In genomic region chr5:98349251-98349989, GRCh38 we compare ENCODE assay signal across 9 cellular contexts.
DNase-seq lines count a peak whose midpoint lies in the region; ATAC-seq, FAIRE-seq and TF ChIP-seq lines count a peak whose summit lies in the region.
"Had no signal": no experiment of that assay in that cellular context is flagged by ENCODE, and none has a peak within 500 bp of the region (broad histone marks: within the 10 kb centered on the region; RNA-seq: fewer than 3 reads in every experiment).

No MANE protein-coding gene starts in this region.

- POLR2A ChIA-PET in naive thymus-derived CD4-positive, alpha-beta T cell (lab: Charles Lee) = no interaction called here

- no peak overlapping the region for H2AFZ ChIP-seq in Karpas-422 (ENCODE audit: low read length)

- no peaks in the 10 kb centered on the region for H3K27me3 ChIP-seq in Karpas-422 (ENCODE audit: low read length)
- no peaks in the 10 kb centered on the region for H3K27me3 ChIP-seq in naive thymus-derived CD4-positive, alpha-beta T cell (ENCODE audit: control insufficient read depth in 2 of 2, insufficient read depth in 2 of 2, low read length in 2 of 2)
- H3K27me3 ChIP-seq: MG63 had no signal

- no peak for ATAC-seq in naive thymus-derived CD4-positive, alpha-beta T cell

- H3K4me2 ChIP-seq in Karpas-422 (ENCODE audit: low read depth, low read length, poor library complexity, severe bottlenecking) = no peak overlapping the region

- no peak overlapping the region for H3K27ac ChIP-seq in Karpas-422 (ENCODE audit: low read length)
- H3K27ac ChIP-seq in naive thymus-derived CD4-positive, alpha-beta T cell (ENCODE audit: low read depth, low read length) = no peak overlapping the region
- H3K27ac ChIP-seq in kidney (ENCODE audit: low read depth in 2 of 2, low read length in 2 of 2) = no peak overlapping the region

- H3K9me3 Mint-ChIP-seq in nephron progenitor cell = peaks cover 49% of the 10 kb centered on the region
- H3K9me3 Mint-ChIP-seq in naive thymus-derived CD4-positive, alpha-beta T cell = peaks cover 0 to 22% (median 11%) of the 10 kb centered on the region in 11 donors

- peaks cover 4% of the 10 kb centered on the region for H3K27me3 Mint-ChIP-seq in nephron progenitor cell (ENCODE audit: low read depth, poor library complexity)
- H3K27me3 Mint-ChIP-seq in naive thymus-derived CD4-positive, alpha-beta T cell = peaks cover 0 to 3% (median 0%) of the 10 kb centered on the region in 5 donors

- H3K36me3 ChIP-seq in Karpas-422 (ENCODE audit: insufficient read depth, low read length) = no peaks in the 10 kb centered on the region
- no peaks in the 10 kb centered on the region for H3K36me3 ChIP-seq in naive thymus-derived CD4-positive, alpha-beta T cell (ENCODE audit: control insufficient read depth in 2 of 3, insufficient read depth in 3 of 3, low read length in 3 of 3)
- no peaks in the 10 kb centered on the region for H3K36me3 ChIP-seq in kidney (ENCODE audit: control insufficient read depth in 1 of 2, insufficient read depth in 2 of 2, low read length in 2 of 2)
- H3K36me3 ChIP-seq: MG63 had no signal

- H3K4me1 ChIP-seq in Karpas-422 (ENCODE audit: low read length) = no peaks in the 10 kb centered on the region
- no peaks in the 10 kb centered on the region for H3K4me1 ChIP-seq in naive thymus-derived CD4-positive, alpha-beta T cell (ENCODE audit: control insufficient read depth in 2 of 2, insufficient read depth in 2 of 2, low read length in 2 of 2)
- H3K4me1 ChIP-seq in kidney (ENCODE audit: control insufficient read depth in 1 of 2, insufficient read depth in 1 of 2, low read depth in 1 of 2, low read length in 2 of 2) = no peaks in the 10 kb centered on the region

- CTCF ChIA-PET in naive thymus-derived CD4-positive, alpha-beta T cell (lab: Charles Lee) = no interaction called here

- H3K4me3 ChIP-seq in Karpas-422 (ENCODE audit: low read length) (no peak overlapping the region), kidney (ENCODE audit: low read length in 2 of 2) (no peak overlapping the region)
- no peak overlapping the region for H3K4me3 ChIP-seq in naive thymus-derived CD4-positive, alpha-beta T cell (ENCODE audit: low read length)
- H3K4me3 ChIP-seq: MG63 had no signal

- H3K79me2 ChIP-seq in Karpas-422 (ENCODE audit: low read length) = no peaks in the 10 kb centered on the region

- H3K9me3 ChIP-seq in Karpas-422 (ENCODE audit: low read length) = peaks cover 7% of the 10 kb centered on the region; the same call in 1 of the 2 replicates
- peaks cover 0 to 7% (median 0%) of the 10 kb centered on the region in 3 experiments for H3K9me3 ChIP-seq in naive thymus-derived CD4-positive, alpha-beta T cell (ENCODE audit: control insufficient read depth in 2 of 3, low read length in 3 of 3)
- peaks cover 0 to 3% of the 10 kb centered on the region in 2 donors for H3K9me3 ChIP-seq in kidney (ENCODE audit: control insufficient read depth in 1 of 2, low read length in 2 of 2)

- intact Hi-C loops in naive thymus-derived CD4-positive, alpha-beta T cell (cut with micrococcal nuclease) = loop anchor here in 1 of 2 donors (2.0 kb wide), 1 partner anchor 1119 kb away; no protein-coding TSS in a partner anchor
- intact Hi-C loops in kidney (cut with DNase I) = no loop called here

- DNase-seq in ELR (ENCODE audit: low read depth) (peak; percentile 97), Karpas-422 (peak; percentile 76), amniotic stem cell (lab: John Stamatoyannopoulos, UW) (peak; percentile 39), nephron progenitor cell (no peak), KG1 (lab: John Stamatoyannopoulos, UW) (no peak), kidney (no peak), SKM-1 (lab: John Stamatoyannopoulos, UW; ENCODE audit: unreplicated experiment) (no peak)
- no peak for DNase-seq in naive thymus-derived CD4-positive, alpha-beta T cell
- DNase-seq: MG63 had no signal

- H4K20me1 ChIP-seq in Karpas-422 (ENCODE audit: insufficient read depth, low read depth, low read length) = no peaks in the 10 kb centered on the region

- H3K9me2 ChIP-seq in Karpas-422 (replicated peaks; ENCODE audit: insufficient read depth, low read length) = no peaks in the 10 kb centered on the region

- H3K9ac ChIP-seq in Karpas-422 (ENCODE audit: low read length) = no peak overlapping the region
- H3K9ac ChIP-seq in kidney (ENCODE audit: low read length in 2 of 2) = no peak overlapping the region

- no peaks in the 10 kb centered on the region for H3K4me1 Mint-ChIP-seq in nephron progenitor cell
- H3K4me1 Mint-ChIP-seq in naive thymus-derived CD4-positive, alpha-beta T cell = no peaks in the 10 kb centered on the region

- H3K4me3 Mint-ChIP-seq in nephron progenitor cell = no peak overlapping the region
- no peak overlapping the region for H3K4me3 Mint-ChIP-seq in naive thymus-derived CD4-positive, alpha-beta T cell

- H3K36me3 Mint-ChIP-seq in nephron progenitor cell (ENCODE audit: low read depth) = peaks cover 10% of the 10 kb centered on the region
- H3K36me3 Mint-ChIP-seq in naive thymus-derived CD4-positive, alpha-beta T cell = no peaks in the 10 kb centered on the region

- peak; percentile 23 for TF ChIP-seq CTCF in nephron progenitor cell (IDR thresholded peaks at IDR 0.05)
- no peak for TF ChIP-seq CTCF in kidney (IDR thresholded peaks at IDR 0.05; ENCODE audit: borderline replicate concordance, extremely low read depth, insufficient read depth)

- FAIRE-seq in kidney (lab: Jason Lieb, UNC) = no peak

- no peak overlapping the region for H3K27ac Mint-ChIP-seq in nephron progenitor cell
- no peak overlapping the region for H3K27ac Mint-ChIP-seq in naive thymus-derived CD4-positive, alpha-beta T cell

Comparison
In these comparisons a context has a peak if more than half of its experiments do, and no peak if none do; other contexts are left out.
1. DNase-seq: peak in ELR (single experiment), Karpas-422 (single experiment) and amniotic stem cell (single experiment); none in nephron progenitor cell (single experiment), naive thymus-derived CD4-positive, alpha-beta T cell (0 of 9), KG1 (single experiment), kidney (single experiment) and SKM-1 (single experiment).